ENCODE assay signal across 17 cellular contexts in genomic region chr3:140388525-140388924, GRCh38.
"Had no signal": no experiment of that assay in that cellular context is flagged by ENCODE, and none has a peak within 500 bp of the region (broad histone marks: within the 10 kb centered on the region; RNA-seq: fewer than 3 reads in every experiment).

No MANE protein-coding gene starts in this region.

- H3K36me3 ChIP-seq: neural progenitor cell, ovary, sigmoid colon, spleen, thyroid gland, uterus had no signal

- H3K36me3 Mint-ChIP-seq: activated naive CD8-positive, alpha-beta T cell treated with anti-CD3 and anti-CD28 coated beads for 36 hours; brain; neural progenitor cell; stimulated activated effector memory CD8-positive, alpha-beta T cell treated with anti-CD3 and anti-CD28 coated beads, Interleukin-12 subunit alpha, Interleukin-12 subunit beta, amount 100 ng/mL, for 72 hours had no signal

- H3K27ac ChIP-seq: neural progenitor cell, ovary, sigmoid colon, spleen, thyroid gland, uterus had no signal

- H3K4me1 Mint-ChIP-seq: activated naive CD8-positive, alpha-beta T cell treated with anti-CD3 and anti-CD28 coated beads for 36 hours; stimulated activated effector memory CD8-positive, alpha-beta T cell treated with anti-CD3 and anti-CD28 coated beads, Interleukin-12 subunit alpha, Interleukin-12 subunit beta, amount 100 ng/mL, for 72 hours had no signal

- H3K27me3 ChIP-seq: neural progenitor cell, ovary, sigmoid colon, thyroid gland, uterus had no signal

- H3K4me3 Mint-ChIP-seq: activated naive CD8-positive, alpha-beta T cell treated with anti-CD3 and anti-CD28 coated beads for 36 hours; activated T-helper 1 cell treated with anti-CD3 and anti-CD28 coated beads, Interleukin-12 subunit alpha, Interleukin-12 subunit beta, Interleukin-2, Interleukin-4 antibody, amounts not matched to agents 30 ng/mL and 10 ng/mL and 1 ng/mL, durations not matched to agents 14 hours and 24 hours and 36 hours; brain; neural progenitor cell; stimulated activated effector memory CD8-positive, alpha-beta T cell treated with anti-CD3 and anti-CD28 coated beads, Interleukin-12 subunit alpha, Interleukin-12 subunit beta, amount 100 ng/mL, for 72 hours had no signal

- H3K9me3 ChIP-seq: ovary, sigmoid colon, spleen, thyroid gland, uterus had no signal

- H3K9ac ChIP-seq: neural progenitor cell had no signal

- H2AFZ ChIP-seq: neural progenitor cell had no signal

- H3K4me3 ChIP-seq: neural progenitor cell, ovary, sigmoid colon, spleen, thyroid gland, uterus had no signal

- H3K27me3 Mint-ChIP-seq: activated naive CD8-positive, alpha-beta T cell treated with anti-CD3 and anti-CD28 coated beads for 36 hours had no signal

- H3K9me3 Mint-ChIP-seq: activated naive CD8-positive, alpha-beta T cell treated with anti-CD3 and anti-CD28 coated beads for 36 hours; activated T-helper 1 cell treated with anti-CD3 and anti-CD28 coated beads, Interleukin-12 subunit alpha, Interleukin-12 subunit beta, Interleukin-2, Interleukin-4 antibody, amounts not matched to agents 30 ng/mL and 10 ng/mL and 1 ng/mL, durations not matched to agents 14 hours and 24 hours and 36 hours; stimulated activated effector memory CD8-positive, alpha-beta T cell treated with anti-CD3 and anti-CD28 coated beads, Interleukin-12 subunit alpha, Interleukin-12 subunit beta, amount 100 ng/mL, for 72 hours had no signal

- ATAC-seq: activated CD4-positive, CD25-positive, alpha-beta regulatory T cell treated with anti-CD3 and anti-CD28 coated beads, Interleukin-2, amount 50 U/mL, for 24 hours; stimulated activated effector memory CD8-positive, alpha-beta T cell treated with anti-CD3 and anti-CD28 coated beads, Interleukin-12 subunit alpha, Interleukin-12 subunit beta, amount 100 ng/mL, for 72 hours had no signal

- H3K4me2 ChIP-seq: neural progenitor cell had no signal

- DNase-seq: activated naive CD8-positive, alpha-beta T cell treated with anti-CD3 and anti-CD28 coated beads for 36 hours; central memory CD4-positive, alpha-beta T cell; effector CD8-positive, alpha-beta T cell; foreskin fibroblast; hippocampal formation; ovary; sigmoid colon; spleen; stimulated activated CD4-positive, alpha-beta T cell treated with anti-CD3 and anti-CD28 coated beads, Interleukin-1b, Interleukin-23, amount 100 ng/mL, for 48 hours; T-helper 9 cell; thyroid gland; uterus had no signal

- H3K27ac Mint-ChIP-seq: activated naive CD8-positive, alpha-beta T cell treated with anti-CD3 and anti-CD28 coated beads for 36 hours; activated T-helper 1 cell treated with anti-CD3 and anti-CD28 coated beads, Interleukin-12 subunit alpha, Interleukin-12 subunit beta, Interleukin-2, Interleukin-4 antibody, amounts not matched to agents 30 ng/mL and 10 ng/mL and 1 ng/mL, durations not matched to agents 14 hours and 24 hours and 36 hours; brain; neural progenitor cell; stimulated activated effector memory CD8-positive, alpha-beta T cell treated with anti-CD3 and anti-CD28 coated beads, Interleukin-12 subunit alpha, Interleukin-12 subunit beta, amount 100 ng/mL, for 72 hours had no signal

- H3K4me1 ChIP-seq: sigmoid colon, uterus had no signal
